Comparison of ENCODE assay signal across 8 cellular contexts in the genomic region with DNA sequence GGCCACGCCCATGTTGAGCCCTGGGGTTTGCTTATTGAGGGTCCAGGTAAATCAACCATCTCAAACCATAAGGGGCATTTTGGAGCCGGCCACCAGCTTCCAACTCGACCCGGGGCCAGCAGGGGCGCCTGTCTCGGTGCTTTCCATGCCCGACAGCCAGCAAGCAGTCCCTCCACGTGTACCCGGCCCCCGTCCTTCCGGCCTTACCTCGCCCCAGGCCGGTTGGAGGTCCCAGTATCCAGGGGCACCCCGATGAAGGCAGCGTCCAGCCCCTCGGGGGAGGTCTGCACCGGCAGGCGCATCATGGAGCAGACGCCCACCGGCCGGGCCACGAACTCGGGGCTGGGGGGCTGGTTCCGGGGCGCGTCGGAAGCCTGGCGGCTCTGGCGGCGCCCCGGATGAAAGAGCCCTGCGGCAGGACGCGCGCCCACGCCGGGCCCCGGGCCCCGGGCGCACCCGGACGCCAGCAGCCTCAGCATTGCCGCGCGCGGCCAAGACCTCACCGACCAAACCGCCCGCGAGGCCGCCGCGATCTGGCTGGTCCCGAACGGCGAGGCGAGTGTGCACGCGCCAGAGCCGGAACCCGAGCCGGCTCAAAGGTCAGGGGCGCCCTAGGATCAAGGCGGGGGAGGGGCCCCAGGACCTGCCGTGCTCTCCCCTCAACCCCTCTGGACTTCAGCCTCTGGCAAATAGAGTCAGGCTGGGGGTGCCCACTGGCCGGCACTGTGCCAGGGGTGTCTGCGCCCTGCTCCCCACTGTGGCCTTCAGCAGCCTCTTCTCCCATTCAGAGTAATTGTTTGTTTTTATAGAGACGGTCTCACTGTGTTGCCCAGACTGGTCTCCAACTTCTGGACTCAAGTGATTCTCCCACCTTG. TPM values are rescaled to one million over a fixed set of nuclear protein-coding genes. Genes with fewer than 3 reads are reported as not detected.
A peak's percentile ranks its signal among the peaks of the same experiment; 100 is the strongest.
DNase-seq lines count a peak whose midpoint lies in the region; ATAC-seq and TF ChIP-seq lines count a peak whose summit lies in the region.

A gene with protein sequence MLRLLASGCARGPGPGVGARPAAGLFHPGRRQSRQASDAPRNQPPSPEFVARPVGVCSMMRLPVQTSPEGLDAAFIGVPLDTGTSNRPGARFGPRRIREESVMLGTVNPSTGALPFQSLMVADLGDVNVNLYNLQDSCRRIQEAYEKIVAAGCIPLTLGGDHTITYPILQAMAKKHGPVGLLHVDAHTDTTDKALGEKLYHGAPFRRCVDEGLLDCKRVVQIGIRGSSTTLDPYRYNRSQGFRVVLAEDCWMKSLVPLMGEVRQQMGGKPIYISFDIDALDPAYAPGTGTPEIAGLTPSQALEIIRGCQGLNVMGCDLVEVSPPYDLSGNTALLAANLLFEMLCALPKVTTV (minus strand): TSS at position 563 of the 875 bp plus-strand sequence. CDS start 84 bp downstream, at position 479.

- H3K36me3 ChIP-seq in GM23248 (ENCODE audit: low read depth) (no peaks in the 10 kb centered on the region), OCI-LY3 (replicated peaks; ENCODE audit: low read depth, low read length) (no peaks in the 10 kb centered on the region), heart right ventricle (no peaks in the 10 kb centered on the region)

- in situ Hi-C loops in GM23248 (cut with MboI): no loop called here

- peak within 1 kb of the TSS; percentile 56 for H3K4me3 ChIP-seq in GM23248
- H3K4me3 ChIP-seq in OCI-LY3 (ENCODE audit: low read length): peak within 1 kb of the TSS; percentile 77
- peak within 1 kb of the TSS in 9 of 10 donors; percentile 29 to 62 (median 49) for H3K4me3 ChIP-seq in heart right ventricle

- 6% methylated on average over 37 to 47 of the region's 68 CpGs for WGBS in GM23248 (ENCODE audit: low coverage in 1 of 2, low lambda C conversion rate in 2 of 2, missing lambda C conversion rate in 2 of 2), 2 experiments
- WGBS in heart right ventricle, 2 donors: 3 to 6% methylated on average over 59 to 68 of the region's 68 CpGs

- H3K27me3 ChIP-seq in GM23248 (replicated peaks; ENCODE audit: insufficient read depth) (no peaks in the 10 kb centered on the region), OCI-LY3 (ENCODE audit: low read depth, low read length) (no peaks in the 10 kb centered on the region), heart right ventricle (peaks cover 0 to 22% (median 11%) of the 10 kb centered on the region in 7 donors)

- H3K79me2 ChIP-seq in GM23248 (ENCODE audit: insufficient read depth) (no peaks in the 10 kb centered on the region), OCI-LY3 (ENCODE audit: low read length) (no peaks in the 10 kb centered on the region)

- ATAC-seq in heart right ventricle (peak in 7 of 8 donors; percentile 22 to 71 (median 42)), sciatic nerve (peak; percentile 63), HG03039 (IDR thresholded peaks at IDR 0.05; ENCODE audit: unreplicated experiment) (no peak), GM19467 (IDR thresholded peaks at IDR 0.05; ENCODE audit: unreplicated experiment) (no peak)

- 0 out of 2 replicates have a peak, but pooled peaks cover under 1% of the 10 kb centered on the region for H3F3A ChIP-seq in GM23248 (ENCODE audit: insufficient read depth)

- peak within 1 kb of the TSS; percentile 85 for H2AFZ ChIP-seq in GM23248
- peak within 1 kb of the TSS; percentile 9; the same call in 1 of the 2 replicates for H2AFZ ChIP-seq in OCI-LY3 (ENCODE audit: low read depth, low read length)

- H3K9me3 ChIP-seq in GM23248 (ENCODE audit: low read depth): no peaks in the 10 kb centered on the region
- H3K9me3 ChIP-seq in OCI-LY3 (ENCODE audit: insufficient read depth, low read length): no peaks in the 10 kb centered on the region
- H3K9me3 ChIP-seq in heart right ventricle: no peaks in the 10 kb centered on the region

- peak within 1 kb of the TSS; percentile 45 for H3K4me2 ChIP-seq in GM23248 (ENCODE audit: unreplicated experiment)
- peak within 1 kb of the TSS; percentile 69 for H3K4me2 ChIP-seq in OCI-LY3 (ENCODE audit: low read length)

- no peaks in the 10 kb centered on the region for H3K9me2 ChIP-seq in GM23248 (ENCODE audit: insufficient read depth)

- TF ChIP-seq CTCF in OCI-LY3 (IDR thresholded peaks at IDR 0.05; ENCODE audit: low read depth, low read length) (no peak), heart right ventricle (IDR thresholded peaks at IDR 0.05) (peak in 2 of 9 donors; percentile 10 to 40)

- no peaks in the 10 kb centered on the region for H3K4me1 ChIP-seq in GM23248 (ENCODE audit: insufficient read depth)
- H3K4me1 ChIP-seq in OCI-LY3 (ENCODE audit: low read length): no peaks in the 10 kb centered on the region
- peaks cover 0 to 19% (median 11%) of the 10 kb centered on the region in 9 donors for H3K4me1 ChIP-seq in heart right ventricle

- intact Hi-C loops in heart right ventricle (cut with DNase I): no loop called here
- intact Hi-C loops in sciatic nerve (cut with DNase I): no loop called here

- H3K27ac ChIP-seq in GM23248 (no peak within 1 kb of the TSS), OCI-LY3 (ENCODE audit: low read length) (no peak within 1 kb of the TSS), heart right ventricle (peak within 1 kb of the TSS in 1 of 10 donors; percentile 75)

- H3K9ac ChIP-seq in GM23248 (peak within 1 kb of the TSS; percentile 65), OCI-LY3 (ENCODE audit: low read length) (peak within 1 kb of the TSS; percentile 63)

- DNase-seq in DMS153 treated with DMSO at 0.1 percent for 48 hours (lab: John Stamatoyannopoulos, UW; ENCODE audit: unreplicated experiment) (peak; percentile 10), GM23248 (peak; percentile 64), heart right ventricle (peak in 1 of 2 donors; percentile 29), sciatic nerve (ENCODE audit: low spot score) (peak; percentile 65)
- DNase-seq in activated effector memory CD4-positive, alpha-beta T cell treated with anti-CD3 and anti-CD28 coated beads, Interleukin-2, amount 50 U/mL, for 16 hours: peak; percentile 85

- no peaks in the 10 kb centered on the region for H4K20me1 ChIP-seq in GM23248 (ENCODE audit: insufficient read depth)
- no peaks in the 10 kb centered on the region for H4K20me1 ChIP-seq in OCI-LY3 (ENCODE audit: insufficient read depth, low read length)

RNA-seq across cellular contexts. Expression of the gene that starts here (rescaled TPM):
- total RNA-seq in GM23248 (2014; rRNA removed; shearing (Covaris generic)): 2.2 and 3.9 TPM in 2 replicates
- polyA plus RNA-seq in GM23248 (2016; fragmentation: Nextera tagmentation; extraction: Ambion mirVana) (0.75 and 0.85 TPM in 2 replicates), heart right ventricle (under 1 TPM in 1 of 2 donors, not detected in 1; 0.06 TPM)
- total RNA-seq in heart right ventricle (under 1 TPM in 6 of 10 donors, not detected in 4; 0.13 to 0.30 (median 0.24) TPM), sciatic nerve (0.18 TPM)

Comparison
In these comparisons a context has a peak if more than half of its experiments do, and no peak if none do; other contexts are left out.
1. Peak in ATAC-seq and H3K4me3 ChIP-seq in heart right ventricle; RNA of the gene not detected or under 1 TPM.
2. Peak in DNase-seq and ATAC-seq in sciatic nerve; RNA of the gene not detected or under 1 TPM.